1 cellular context compared by ENCODE assay signal in the genomic region with DNA sequence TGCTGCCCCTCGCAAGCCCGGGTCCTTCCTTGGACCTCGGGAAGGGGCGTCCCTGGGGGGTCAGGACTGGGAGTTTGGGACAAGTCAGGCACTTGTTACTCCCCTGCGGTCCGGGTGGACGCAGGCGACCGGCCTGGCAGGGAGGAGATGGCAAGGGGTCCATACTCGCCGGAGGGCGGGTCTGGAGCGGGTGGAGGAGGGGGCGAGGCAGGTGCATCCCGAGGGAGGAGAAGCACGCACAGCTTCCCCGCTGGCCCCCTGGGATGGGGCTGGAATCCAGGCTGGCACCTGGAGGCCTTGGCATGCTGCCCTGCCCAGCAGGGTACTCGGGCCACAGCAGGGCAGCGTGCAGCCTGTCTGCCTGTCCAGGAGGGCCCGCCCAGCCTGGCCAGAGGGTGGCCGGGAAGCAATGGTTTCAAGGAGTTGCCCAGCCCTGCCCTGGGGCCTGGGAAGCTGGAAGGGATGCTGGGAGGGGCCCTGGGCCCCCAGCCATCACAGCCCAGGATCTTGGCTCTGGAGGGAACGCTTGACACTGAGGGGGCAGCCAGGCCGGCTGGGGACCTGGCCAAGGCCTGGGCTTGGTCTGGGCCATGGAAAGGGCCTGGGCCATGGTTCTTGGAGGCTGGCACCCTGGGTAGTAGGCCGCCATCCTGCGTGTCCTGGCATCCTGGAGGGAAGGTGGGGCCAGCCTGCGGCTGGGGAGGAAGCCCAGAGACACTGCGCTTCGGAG.
TF ChIP-seq lines count a peak whose summit lies in the region.

No MANE protein-coding gene starts in this region.

TF ChIP-seq in IMR-90, 13 proteins besides CTCF, POLR2A, EP300 and RAD21:
- TF ChIP-seq RFX5 (IDR thresholded peaks at IDR 0.05; ENCODE audit: low read depth, low read length) (no peak), MXI1 (IDR thresholded peaks at IDR 0.05; ENCODE audit: borderline replicate concordance, low read depth, low read length) (0 out of 2 replicates have a peak, but pooled peaks have one; percentile 44), NFE2L2 (IDR thresholded peaks at IDR 0.05; ENCODE audit: low read depth, low read length) (no peak)
